In the genomic region with DNA sequence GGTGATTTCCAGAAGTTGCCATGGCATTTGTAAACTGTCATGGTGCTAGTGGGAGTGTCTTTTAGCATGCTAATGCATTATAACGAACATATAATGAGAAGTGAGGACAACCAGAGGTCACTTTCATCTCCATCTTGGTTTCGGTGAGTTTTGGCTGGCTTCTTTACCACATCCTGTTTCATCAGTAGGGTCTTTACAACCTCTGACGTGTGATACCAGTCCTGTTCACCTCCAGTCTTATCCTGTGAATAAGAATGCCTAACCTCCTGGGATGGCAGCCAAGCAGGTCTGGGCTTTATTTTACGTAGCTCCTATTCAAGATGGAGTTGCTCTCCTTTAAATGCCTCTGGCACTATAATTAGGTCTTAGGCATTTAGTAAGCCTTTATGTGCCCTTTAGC, we compare ENCODE assay signal across 9 cellular contexts. TPM values are rescaled to one million over a fixed set of nuclear protein-coding genes. Genes with fewer than 3 reads are reported as not detected.
A peak's percentile ranks its signal among the peaks of the same experiment; 100 is the strongest.
DNase-seq lines count a peak whose midpoint lies in the region; ATAC-seq, FAIRE-seq and TF ChIP-seq lines count a peak whose summit lies in the region.
"Had no signal": no experiment of that assay in that cellular context is flagged by ENCODE, and none has a peak within 500 bp of the region (broad histone marks: within the 10 kb centered on the region; RNA-seq: fewer than 3 reads in every experiment).

No MANE protein-coding gene starts in this region.

- no peaks in the 10 kb centered on the region for H3K4me1 ChIP-seq in suprapubic skin

- H3K9me3 ChIP-seq in suprapubic skin, result no peaks in the 10 kb centered on the region

- H3K27ac ChIP-seq in suprapubic skin, result no peak overlapping the region

- no peaks in the 10 kb centered on the region for H3K27me3 ChIP-seq in suprapubic skin

- no peak for TF ChIP-seq POLR2A in GM12891 (IDR thresholded peaks at IDR 0.05; ENCODE audit: low read depth, low read length)
- no peak for TF ChIP-seq POLR2A in suprapubic skin (IDR thresholded peaks at IDR 0.05)

- no peak overlapping the region for H3K4me3 ChIP-seq in cardiac fibroblast (replicated peaks in 1 of 2; ENCODE audit: low read depth in 2 of 2, low read length in 2 of 2)
- no peak overlapping the region for H3K4me3 ChIP-seq in suprapubic skin

- no peaks in the 10 kb centered on the region for H3K36me3 ChIP-seq in suprapubic skin

- DNase-seq in GM12891 (ENCODE audit: insufficient read length, low spot score) (no peak), cardiac fibroblast (ENCODE audit: low read depth in 2 of 2) (peak; percentile 80 to 89), CD1c-positive myeloid dendritic cell (ENCODE audit: extremely low spot score) (no peak), SW 1271 (lab: John Stamatoyannopoulos, UW) (no peak), head of caudate nucleus (no peak), suprapubic skin (ENCODE audit: low spot score in 2 of 2) (no peak)
- DNase-seq: mesenchymal stem cell had no signal

- TF ChIP-seq CTCF in cardiac fibroblast (IDR thresholded peaks at IDR 0.05; ENCODE audit: low read depth, low read length) (no peak), suprapubic skin (IDR thresholded peaks at IDR 0.05) (no peak)

- FAIRE-seq in GM12891 (lab: Jason Lieb, UNC), result no peak

- no peak for TF ChIP-seq EP300 in suprapubic skin (IDR thresholded peaks at IDR 0.05)

- WGBS in suprapubic skin, result 57% methylated on average over 4 of the region's 4 CpGs

- intact Hi-C loops in head of caudate nucleus (cut with DNase I), result no loop called here

- ATAC-seq in GM21447 (IDR thresholded peaks at IDR 0.05; ENCODE audit: unreplicated experiment) (peak; percentile 84), HG03460 (IDR thresholded peaks at IDR 0.05; ENCODE audit: unreplicated experiment) (peak; percentile 77)

TF ChIP-seq in GM12891, 5 proteins besides CTCF, POLR2A, EP300 and RAD21:
- TF ChIP-seq POLR2AphosphoS5 (IDR thresholded peaks at IDR 0.05; ENCODE audit: low read depth, low read length), result no peak
- TF ChIP-seq POU2F2 (IDR thresholded peaks at IDR 0.05; ENCODE audit: low read depth, low read length), result no peak
- peak; percentile 30; the same call in 1 of the 2 replicates for TF ChIP-seq SPI1 (IDR thresholded peaks at IDR 0.05; ENCODE audit: low read depth, low read length)
- no peak for TF ChIP-seq PAX5 (IDR thresholded peaks at IDR 0.05; ENCODE audit: insufficient read depth, low read length, severe bottlenecking)
- no peak for TF ChIP-seq TAF1 (IDR thresholded peaks at IDR 0.05; ENCODE audit: low read depth, low read length)

RNA-seq across cellular contexts. Expression of gene RFK, which starts 20.4 kb away (rescaled TPM):
- polyA plus RNA-seq in GM12891 (2012; ENCODE audit: low read depth, missing spikeins), result 4.2 TPM
- 10 to 100 TPM in 2 of 4 donors, 1 to 10 TPM in 2; 6.3 to 14.4 (median 10.5) TPM for total RNA-seq in suprapubic skin

RNA-seq across cellular contexts. Expression of gene GCNT1, which starts 44.3 kb away (rescaled TPM):
- polyA plus RNA-seq in GM12891 (2012; ENCODE audit: low read depth, missing spikeins), result 7.0 TPM
- total RNA-seq in suprapubic skin, result 1 to 10 TPM; 1.0 to 7.9 (median 5.4) TPM

Comparison
In these comparisons a context has a peak if more than half of its experiments do, and no peak if none do; other contexts are left out.
1. DNase-seq: peak in cardiac fibroblast (2 of 2); none in GM12891 (single experiment), CD1c-positive myeloid dendritic cell (single experiment), SW 1271 (0 of 2), head of caudate nucleus (0 of 42) and suprapubic skin (0 of 2).